In the genomic region with DNA sequence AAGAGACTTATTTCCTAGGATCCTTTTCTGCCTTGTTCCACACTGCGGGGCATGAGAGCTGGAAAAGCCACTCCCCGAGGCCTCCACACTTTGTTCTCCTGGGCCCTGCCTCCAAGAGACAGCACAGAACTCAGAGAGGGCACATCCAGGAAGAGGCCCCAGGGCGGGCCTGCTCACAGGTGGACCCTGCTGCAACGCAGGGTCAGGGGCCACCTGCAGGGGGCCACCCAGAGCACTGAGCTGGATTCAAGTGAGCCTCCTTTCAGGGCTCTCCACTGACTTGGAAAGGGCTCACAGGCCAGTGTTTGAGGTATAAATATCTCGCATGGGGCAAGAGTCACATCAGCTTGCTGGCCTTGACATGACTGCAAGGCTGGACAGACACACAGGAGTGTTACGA, we compare ENCODE assay signal across 9 cellular contexts. TPM values are rescaled to one million over a fixed set of nuclear protein-coding genes. Genes with fewer than 3 reads are reported as not detected.
DNase-seq lines count a peak whose midpoint lies in the region; ATAC-seq and TF ChIP-seq lines count a peak whose summit lies in the region.
"Had no signal": no experiment of that assay in that cellular context is flagged by ENCODE, and none has a peak within 500 bp of the region (broad histone marks: within the 10 kb centered on the region; RNA-seq: fewer than 3 reads in every experiment).

No MANE protein-coding gene starts in this region.

- no peak overlapping the region for H3K4me2 ChIP-seq in OCI-LY3 (ENCODE audit: low read length)

- peaks cover 0 to 25% (median 5%) of the 10 kb centered on the region in 9 donors for H3K36me3 ChIP-seq in heart left ventricle
- peaks cover 33% of the 10 kb centered on the region for H3K36me3 ChIP-seq in OCI-LY3 (replicated peaks; ENCODE audit: low read depth, low read length)

- no peaks in the 10 kb centered on the region for H3K27me3 ChIP-seq in heart left ventricle
- no peaks in the 10 kb centered on the region for H3K27me3 ChIP-seq in OCI-LY3 (ENCODE audit: low read depth, low read length)

- peaks cover 16% of the 10 kb centered on the region for H3K4me1 Mint-ChIP-seq in stimulated activated naive CD8-positive, alpha-beta T cell treated with anti-CD3 and anti-CD28 coated beads, Interleukin-15, amount 100 ng/mL, for 72 hours

- peak in 9 of 12 donors; percentile 6 to 36 (median 21) for TF ChIP-seq CTCF in heart left ventricle (IDR thresholded peaks at IDR 0.05)
- TF ChIP-seq CTCF in OCI-LY3 (IDR thresholded peaks at IDR 0.05; ENCODE audit: low read depth, low read length) = peak; percentile 49

- peaks cover 11% of the 10 kb centered on the region for H3K79me2 ChIP-seq in OCI-LY3 (ENCODE audit: low read length)

- H3K9ac ChIP-seq in OCI-LY3 (ENCODE audit: low read length) = no peak overlapping the region

- H3K4me3 ChIP-seq in heart left ventricle = no peak overlapping the region
- no peak overlapping the region for H3K4me3 ChIP-seq in OCI-LY3 (ENCODE audit: low read length)
- H3K4me3 ChIP-seq: left lung had no signal

- DNase-seq in heart left ventricle (no peak), left cardiac atrium (no peak), ecto neural progenitor cell (ENCODE audit: low spot score) (peak; percentile 67), Kasumi-1 (lab: John Stamatoyannopoulos, UW) (no peak), HK-2 (ENCODE audit: unreplicated experiment) (no peak)
- peak; percentile 44 to 58 for DNase-seq in stimulated activated naive CD8-positive, alpha-beta T cell treated with anti-CD3 and anti-CD28 coated beads, Interleukin-15, amount 100 ng/mL, for 72 hours
- DNase-seq: left lung had no signal

- no peaks in the 10 kb centered on the region for H3K9me3 ChIP-seq in heart left ventricle
- H3K9me3 ChIP-seq in OCI-LY3 (ENCODE audit: insufficient read depth, low read length) = no peaks in the 10 kb centered on the region
- H3K9me3 ChIP-seq: left lung had no signal

- no peaks in the 10 kb centered on the region for H4K20me1 ChIP-seq in OCI-LY3 (ENCODE audit: insufficient read depth, low read length)

- ATAC-seq in heart left ventricle (no peak), left cardiac atrium (no peak), HG02884 (IDR thresholded peaks at IDR 0.05; ENCODE audit: unreplicated experiment) (no peak)
- ATAC-seq in stimulated activated naive CD8-positive, alpha-beta T cell treated with anti-CD3 and anti-CD28 coated beads, Interleukin-15, amount 100 ng/mL, for 72 hours = peak; percentile 37
- ATAC-seq: left lung had no signal

- H3K27ac ChIP-seq in heart left ventricle = no peak overlapping the region
- no peak overlapping the region for H3K27ac ChIP-seq in OCI-LY3 (ENCODE audit: low read length)
- H3K27ac ChIP-seq: left lung had no signal

- H2AFZ ChIP-seq in OCI-LY3 (ENCODE audit: low read depth, low read length) = no peak overlapping the region

- H3K27ac Mint-ChIP-seq in stimulated activated naive CD8-positive, alpha-beta T cell treated with anti-CD3 and anti-CD28 coated beads, Interleukin-15, amount 100 ng/mL, for 72 hours = peak overlapping the region in 1 of 2 donors; percentile 85

- peaks cover 0 to 69% (median 17%) of the 10 kb centered on the region in 12 donors for H3K4me1 ChIP-seq in heart left ventricle
- peaks cover 20% of the 10 kb centered on the region for H3K4me1 ChIP-seq in OCI-LY3 (ENCODE audit: low read length)

- H3K9me3 Mint-ChIP-seq in stimulated activated naive CD8-positive, alpha-beta T cell treated with anti-CD3 and anti-CD28 coated beads, Interleukin-15, amount 100 ng/mL, for 72 hours = no peaks in the 10 kb centered on the region

- WGBS in heart left ventricle, 4 donors = 60 to 76% (median 70%) methylated on average over 4 to 6 of the region's 6 CpGs

- intact Hi-C loops in heart left ventricle (cut with DNase I) = loop anchor here in 9 of 10 donors (1.0 to 10.0 kb wide), 6 partner anchors 152 to 515 kb away; no protein-coding TSS in a partner anchor
- intact Hi-C loops in left cardiac atrium (cut with DNase I) = loop anchor here (10.0 kb wide), 2 partner anchors 155 to 515 kb away; no protein-coding TSS in a partner anchor

- TF ChIP-seq POLR2A in heart left ventricle (IDR thresholded peaks at IDR 0.05) = no peak

- H3K4me3 Mint-ChIP-seq in stimulated activated naive CD8-positive, alpha-beta T cell treated with anti-CD3 and anti-CD28 coated beads, Interleukin-15, amount 100 ng/mL, for 72 hours = peak overlapping the region in 1 of 2 donors; percentile 47

- no peaks in the 10 kb centered on the region for H3K27me3 Mint-ChIP-seq in stimulated activated naive CD8-positive, alpha-beta T cell treated with anti-CD3 and anti-CD28 coated beads, Interleukin-15, amount 100 ng/mL, for 72 hours

RNA-seq across cellular contexts. Expression of gene RGS16, which starts 4.8 kb away (rescaled TPM):
- 1 to 10 TPM in 7 of 9 donors, under 1 TPM in 2; 0.75 to 9.3 (median 2.0) TPM for total RNA-seq in heart left ventricle
- 1 to 10 TPM; 2.1 TPM for polyA plus RNA-seq in heart left ventricle
- total RNA-seq in left cardiac atrium = 1 to 10 TPM; 1.5 to 3.3 TPM

RNA-seq across cellular contexts. Expression of gene RNASEL, which starts 10.3 kb away (rescaled TPM):
- total RNA-seq in heart left ventricle = 1 to 10 TPM; 2.0 to 6.3 (median 3.0) TPM
- 1 to 10 TPM; 1.4 to 1.9 TPM for polyA plus RNA-seq in heart left ventricle
- total RNA-seq in left cardiac atrium = 1 to 10 TPM; 4.1 to 4.9 TPM

Comparison
In these comparisons a context has a peak if more than half of its experiments do, and no peak if none do; other contexts are left out.
1. DNase-seq: peak in ecto neural progenitor cell (single experiment) and stimulated activated naive CD8-positive, alpha-beta T cell treated with anti-CD3 and anti-CD28 coated beads, Interleukin-15, amount 100 ng/mL, for 72 hours (2 of 2); none in heart left ventricle (0 of 5), left cardiac atrium (single experiment), Kasumi-1 (0 of 2) and HK-2 (single experiment).